Comparison of ENCODE assay signal across 2 cellular contexts in the genomic region with DNA sequence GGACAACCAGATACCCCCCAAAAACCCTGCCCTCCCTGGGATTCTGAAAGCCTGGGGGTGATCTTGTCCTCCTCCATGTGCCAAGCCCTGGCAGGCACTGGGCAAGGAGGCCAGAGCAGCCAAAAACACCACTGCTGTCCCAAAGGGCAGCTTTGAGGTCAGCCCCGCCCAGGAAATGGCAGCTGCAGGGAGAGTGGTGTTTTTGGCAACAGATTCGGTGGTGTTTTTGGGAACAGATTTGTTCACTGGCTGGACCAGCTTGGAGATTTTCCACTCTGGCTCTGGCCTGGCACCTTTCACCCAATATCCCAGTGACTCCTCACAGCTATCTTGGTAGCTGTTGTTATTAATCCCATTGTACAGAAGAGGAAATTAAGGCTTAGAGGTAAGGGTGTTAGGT.
TF ChIP-seq lines count a peak whose summit lies in the region.

No MANE protein-coding gene starts in this region.

TF ChIP-seq in HepG2, 621 proteins besides CTCF, POLR2A, EP300 and RAD21:
- no peak for TF ChIP-seq CEBPB (IDR thresholded peaks at IDR 0.05; ENCODE audit: borderline replicate concordance, low read depth, low read length)
- TF ChIP-seq NFATC3 (CRISPR knock-in tag; IDR thresholded peaks at IDR 0.05): no peak
- no peak for TF ChIP-seq NFYC (CRISPR knock-in tag; IDR thresholded peaks at IDR 0.05)
- TF ChIP-seq MTA3 (CRISPR knock-in tag; IDR thresholded peaks at IDR 0.05): no peak
- TF ChIP-seq, protein P1, sequence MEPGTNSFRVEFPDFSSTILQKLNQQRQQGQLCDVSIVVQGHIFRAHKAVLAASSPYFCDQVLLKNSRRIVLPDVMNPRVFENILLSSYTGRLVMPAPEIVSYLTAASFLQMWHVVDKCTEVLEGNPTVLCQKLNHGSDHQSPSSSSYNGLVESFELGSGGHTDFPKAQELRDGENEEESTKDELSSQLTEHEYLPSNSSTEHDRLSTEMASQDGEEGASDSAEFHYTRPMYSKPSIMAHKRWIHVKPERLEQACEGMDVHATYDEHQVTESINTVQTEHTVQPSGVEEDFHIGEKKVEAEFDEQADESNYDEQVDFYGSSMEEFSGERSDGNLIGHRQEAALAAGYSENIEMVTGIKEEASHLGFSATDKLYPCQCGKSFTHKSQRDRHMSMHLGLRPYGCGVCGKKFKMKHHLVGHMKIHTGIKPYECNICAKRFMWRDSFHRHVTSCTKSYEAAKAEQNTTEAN (CRISPR knock-in tag; conservative IDR thresholded peaks at IDR 0.05): no peak
- TF ChIP-seq, protein P2, sequence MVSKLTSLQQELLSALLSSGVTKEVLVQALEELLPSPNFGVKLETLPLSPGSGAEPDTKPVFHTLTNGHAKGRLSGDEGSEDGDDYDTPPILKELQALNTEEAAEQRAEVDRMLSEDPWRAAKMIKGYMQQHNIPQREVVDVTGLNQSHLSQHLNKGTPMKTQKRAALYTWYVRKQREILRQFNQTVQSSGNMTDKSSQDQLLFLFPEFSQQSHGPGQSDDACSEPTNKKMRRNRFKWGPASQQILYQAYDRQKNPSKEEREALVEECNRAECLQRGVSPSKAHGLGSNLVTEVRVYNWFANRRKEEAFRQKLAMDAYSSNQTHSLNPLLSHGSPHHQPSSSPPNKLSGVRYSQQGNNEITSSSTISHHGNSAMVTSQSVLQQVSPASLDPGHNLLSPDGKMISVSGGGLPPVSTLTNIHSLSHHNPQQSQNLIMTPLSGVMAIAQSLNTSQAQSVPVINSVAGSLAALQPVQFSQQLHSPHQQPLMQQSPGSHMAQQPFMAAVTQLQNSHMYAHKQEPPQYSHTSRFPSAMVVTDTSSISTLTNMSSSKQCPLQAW (CRISPR knock-in tag; IDR thresholded peaks at IDR 0.05): no peak
- TF ChIP-seq FOXO1 (CRISPR knock-in tag; IDR thresholded peaks at IDR 0.05): no peak
- TF ChIP-seq ZFP41 (CRISPR knock-in tag; IDR thresholded peaks at IDR 0.05; ENCODE audit: borderline replicate concordance): no peak
- TF ChIP-seq, protein P3, sequence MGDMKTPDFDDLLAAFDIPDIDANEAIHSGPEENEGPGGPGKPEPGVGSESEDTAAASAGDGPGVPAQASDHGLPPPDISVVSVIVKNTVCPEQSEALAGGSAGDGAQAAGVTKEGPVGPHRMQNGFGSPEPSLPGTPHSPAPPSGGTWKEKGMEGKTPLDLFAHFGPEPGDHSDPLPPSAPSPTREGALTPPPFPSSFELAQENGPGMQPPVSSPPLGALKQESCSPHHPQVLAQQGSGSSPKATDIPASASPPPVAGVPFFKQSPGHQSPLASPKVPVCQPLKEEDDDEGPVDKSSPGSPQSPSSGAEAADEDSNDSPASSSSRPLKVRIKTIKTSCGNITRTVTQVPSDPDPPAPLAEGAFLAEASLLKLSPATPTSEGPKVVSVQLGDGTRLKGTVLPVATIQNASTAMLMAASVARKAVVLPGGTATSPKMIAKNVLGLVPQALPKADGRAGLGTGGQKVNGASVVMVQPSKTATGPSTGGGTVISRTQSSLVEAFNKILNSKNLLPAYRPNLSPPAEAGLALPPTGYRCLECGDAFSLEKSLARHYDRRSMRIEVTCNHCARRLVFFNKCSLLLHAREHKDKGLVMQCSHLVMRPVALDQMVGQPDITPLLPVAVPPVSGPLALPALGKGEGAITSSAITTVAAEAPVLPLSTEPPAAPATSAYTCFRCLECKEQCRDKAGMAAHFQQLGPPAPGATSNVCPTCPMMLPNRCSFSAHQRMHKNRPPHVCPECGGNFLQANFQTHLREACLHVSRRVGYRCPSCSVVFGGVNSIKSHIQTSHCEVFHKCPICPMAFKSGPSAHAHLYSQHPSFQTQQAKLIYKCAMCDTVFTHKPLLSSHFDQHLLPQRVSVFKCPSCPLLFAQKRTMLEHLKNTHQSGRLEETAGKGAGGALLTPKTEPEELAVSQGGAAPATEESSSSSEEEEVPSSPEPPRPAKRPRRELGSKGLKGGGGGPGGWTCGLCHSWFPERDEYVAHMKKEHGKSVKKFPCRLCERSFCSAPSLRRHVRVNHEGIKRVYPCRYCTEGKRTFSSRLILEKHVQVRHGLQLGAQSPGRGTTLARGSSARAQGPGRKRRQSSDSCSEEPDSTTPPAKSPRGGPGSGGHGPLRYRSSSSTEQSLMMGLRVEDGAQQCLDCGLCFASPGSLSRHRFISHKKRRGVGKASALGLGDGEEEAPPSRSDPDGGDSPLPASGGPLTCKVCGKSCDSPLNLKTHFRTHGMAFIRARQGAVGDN (CRISPR knock-in tag; IDR thresholded peaks at IDR 0.05): no peak
- TF ChIP-seq HMGA1 (CRISPR knock-in tag; conservative IDR thresholded peaks at IDR 0.05): no peak
- no peak for TF ChIP-seq MED13 (CRISPR knock-in tag; IDR thresholded peaks at IDR 0.05)
TF ChIP-seq in HepG2: peak in this region for 0.

TF ChIP-seq in H1, 55 proteins besides CTCF, POLR2A, EP300 and RAD21:
- no peak for TF ChIP-seq SAP30 (IDR thresholded peaks at IDR 0.05; ENCODE audit: insufficient read depth, insufficient replicate concordance, low read length)
- no peak for TF ChIP-seq SP2 (IDR thresholded peaks at IDR 0.05; ENCODE audit: low read length)
- TF ChIP-seq CHD1 (IDR thresholded peaks at IDR 0.05; ENCODE audit: low read depth, low read length): no peak
- TF ChIP-seq, protein P4, sequence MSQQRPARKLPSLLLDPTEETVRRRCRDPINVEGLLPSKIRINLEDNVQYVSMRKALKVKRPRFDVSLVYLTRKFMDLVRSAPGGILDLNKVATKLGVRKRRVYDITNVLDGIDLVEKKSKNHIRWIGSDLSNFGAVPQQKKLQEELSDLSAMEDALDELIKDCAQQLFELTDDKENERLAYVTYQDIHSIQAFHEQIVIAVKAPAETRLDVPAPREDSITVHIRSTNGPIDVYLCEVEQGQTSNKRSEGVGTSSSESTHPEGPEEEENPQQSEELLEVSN (IDR thresholded peaks at IDR 0.05): no peak
- no peak for TF ChIP-seq RXRA (IDR thresholded peaks at IDR 0.05; ENCODE audit: insufficient read depth, low read depth, low read length)
- no peak for TF ChIP-seq CEBPB (IDR thresholded peaks at IDR 0.05; ENCODE audit: low read depth, low read length)
- no peak for TF ChIP-seq RNF2 (IDR thresholded peaks at IDR 0.05; ENCODE audit: borderline replicate concordance, low read depth, low read length, missing control alignments, poor library complexity, severe bottlenecking)
- TF ChIP-seq TBP (IDR thresholded peaks at IDR 0.05; ENCODE audit: low read depth, low read length): no peak
- TF ChIP-seq BRCA1 (IDR thresholded peaks at IDR 0.05; ENCODE audit: low read depth, low read length): no peak
- no peak for TF ChIP-seq SIX5 (IDR thresholded peaks at IDR 0.05; ENCODE audit: low read depth, low read length)
- TF ChIP-seq TEAD4 (IDR thresholded peaks at IDR 0.05; ENCODE audit: low read depth, low read length): no peak
- no peak for TF ChIP-seq NRF1 (IDR thresholded peaks at IDR 0.05; ENCODE audit: low read depth, low read length)
- TF ChIP-seq KDM1A (IDR thresholded peaks at IDR 0.05; ENCODE audit: borderline replicate concordance, low read length): no peak
- no peak for TF ChIP-seq KDM5A (IDR thresholded peaks at IDR 0.05; ENCODE audit: low read length)
- no peak for TF ChIP-seq HDAC2 (IDR thresholded peaks at IDR 0.05; ENCODE audit: borderline replicate concordance in 1 of 2, low read depth in 2 of 2, low read length in 2 of 2)
- TF ChIP-seq BCL11A (IDR thresholded peaks at IDR 0.05; ENCODE audit: low read depth in 2 of 2, low read length in 2 of 2): no peak
- TF ChIP-seq PHF8 (conservative IDR thresholded peaks at IDR 0.05; ENCODE audit: low read depth, low read length): no peak
